1 cellular context compared by ENCODE assay signal in genomic region chr12:124992874-124993567, GRCh38.
A peak's percentile ranks its signal among the peaks of the same experiment; 100 is the strongest.
TF ChIP-seq lines count a peak whose summit lies in the region.

No MANE protein-coding gene starts in this region.

TF ChIP-seq in GM12878, 131 proteins besides CTCF, POLR2A, EP300 and RAD21 (continued from another document and continues in another):
- TF ChIP-seq MTA2 (IDR thresholded peaks at IDR 0.05; ENCODE audit: low read depth) (peak; percentile 22; the same call in 1 of the 2 replicates), CUX1 (IDR thresholded peaks at IDR 0.05; ENCODE audit: insufficient replicate concordance, low read depth, low read length) (peak; percentile 74), RELA (IDR thresholded peaks at IDR 0.05; ENCODE audit: borderline replicate concordance, partially characterized antibody) (no peak), TAF1 (IDR thresholded peaks at IDR 0.05; ENCODE audit: borderline replicate concordance, low read depth, low read length) (no peak), ZBED1 (IDR thresholded peaks at IDR 0.05; ENCODE audit: borderline replicate concordance) (no peak), MYB (IDR thresholded peaks at IDR 0.05; ENCODE audit: borderline replicate concordance, low read depth, low read length) (no peak), HSF1 (IDR thresholded peaks at IDR 0.05; ENCODE audit: low read depth, low read length) (no peak), PML (IDR thresholded peaks at IDR 0.05; ENCODE audit: low read length) (no peak), NFYA (IDR thresholded peaks at IDR 0.05; ENCODE audit: borderline replicate concordance, low read depth, low read length) (no peak), CEBPB (IDR thresholded peaks at IDR 0.05; ENCODE audit: borderline replicate concordance in 1 of 2, low read depth in 2 of 2, low read length in 2 of 2) (no peak), EED (IDR thresholded peaks at IDR 0.05; ENCODE audit: low read depth) (peak; percentile 42; the same call in 1 of the 2 replicates), RCOR1 (conservative IDR thresholded peaks at IDR 0.05; ENCODE audit: low read depth, low read length) (no peak), BRCA1 (IDR thresholded peaks at IDR 0.05; ENCODE audit: low read depth, low read length) (no peak), SUPT20H (IDR thresholded peaks at IDR 0.05; ENCODE audit: borderline replicate concordance, control insufficient read depth, low read depth, low read length) (no peak), EZH2 (IDR thresholded peaks at IDR 0.05; ENCODE audit: borderline replicate concordance, control insufficient read depth, low read depth, low read length) (no peak), BCL11A (IDR thresholded peaks at IDR 0.05; ENCODE audit: low read depth, low read length) (no peak), IRF5 (IDR thresholded peaks at IDR 0.05; ENCODE audit: borderline replicate concordance) (no peak), KAT2A (conservative IDR thresholded peaks at IDR 0.05; ENCODE audit: control insufficient read depth, low read depth, low read length) (no peak), IRF3 (IDR thresholded peaks at IDR 0.05) (no peak), RB1 (IDR thresholded peaks at IDR 0.05; ENCODE audit: borderline replicate concordance) (peak; percentile 76; the same call in 1 of the 2 replicates), BHLHE40 (IDR thresholded peaks at IDR 0.05; ENCODE audit: borderline replicate concordance in 1 of 2, low read depth in 2 of 2, low read length in 1 of 2) (no peak), GABPA (IDR thresholded peaks at IDR 0.05; ENCODE audit: low read depth) (0 out of 2 replicates have a peak, but pooled peaks have one; percentile 51), TCF3 (IDR thresholded peaks at IDR 0.05; ENCODE audit: borderline replicate concordance, insufficient read depth, low read depth, low read length) (no peak), WRNIP1 (IDR thresholded peaks at IDR 0.05; ENCODE audit: borderline replicate concordance, low read depth, low read length) (no peak), SMARCA5 (IDR thresholded peaks at IDR 0.05) (peak; percentile 16; the same call in 1 of the 2 replicates), HDAC6 (IDR thresholded peaks at IDR 0.05; ENCODE audit: unreplicated experiment) (no peak), PAX5 (IDR thresholded peaks at IDR 0.05; ENCODE audit: borderline replicate concordance, low read depth, low read length) (no peak), JUNB (IDR thresholded peaks at IDR 0.05) (no peak), YY1 (IDR thresholded peaks at IDR 0.05; ENCODE audit: low read depth, low read length) (peak; percentile 87), ZNF207 (IDR thresholded peaks at IDR 0.05; ENCODE audit: borderline replicate concordance) (0 out of 2 replicates have a peak, but pooled peaks have one; percentile 66), CREB1 (IDR thresholded peaks at IDR 0.05; ENCODE audit: low read depth) (no peak), TBL1XR1 (IDR thresholded peaks at IDR 0.05; ENCODE audit: low read depth, low read length) (no peak), SKIL (IDR thresholded peaks at IDR 0.05; ENCODE audit: low read depth, poor library complexity, severe bottlenecking) (peak; percentile 59), ASH2L (IDR thresholded peaks at IDR 0.05; ENCODE audit: borderline replicate concordance, low read depth) (no peak), TARDBP (IDR thresholded peaks at IDR 0.05; ENCODE audit: borderline replicate concordance) (no peak), E2F4 (IDR thresholded peaks at IDR 0.05; ENCODE audit: low read depth, low read length) (peak; percentile 73), ZNF274 (IDR thresholded peaks at IDR 0.05; ENCODE audit: insufficient read depth, insufficient read length) (no peak), IKZF1 (conservative IDR thresholded peaks at IDR 0.05) (no peak), HDAC2 (IDR thresholded peaks at IDR 0.05) (0 out of 2 replicates have a peak, but pooled peaks have one; percentile 35), GATAD2B (conservative IDR thresholded peaks at IDR 0.05; ENCODE audit: low read depth) (no peak), BMI1 (IDR thresholded peaks at IDR 0.05; ENCODE audit: borderline replicate concordance) (no peak), MLLT1 (IDR thresholded peaks at IDR 0.05) (peak; percentile 45; the same call in 1 of the 2 replicates), PKNOX1 (IDR thresholded peaks at IDR 0.05) (peak; percentile 61), ZSCAN29 (IDR thresholded peaks at IDR 0.05) (no peak), SPI1 (IDR thresholded peaks at IDR 0.05; ENCODE audit: borderline replicate concordance, insufficient read depth, low read depth, low read length) (no peak), ATF7 (IDR thresholded peaks at IDR 0.05; ENCODE audit: low read depth) (no peak), RAD51 (IDR thresholded peaks at IDR 0.05) (no peak), STAT1 (conservative IDR thresholded peaks at IDR 0.05) (no peak), IKZF2 (IDR thresholded peaks at IDR 0.05) (peak; percentile 9 to 22; a peak in 1 of 4 replicates), RFX5 (IDR thresholded peaks at IDR 0.05; ENCODE audit: low read depth, low read length) (no peak), NKRF (conservative IDR thresholded peaks at IDR 0.05) (no peak), SP1 (IDR thresholded peaks at IDR 0.05; ENCODE audit: low read depth, low read length) (peak; percentile 11), SMAD5 (IDR thresholded peaks at IDR 0.05; ENCODE audit: low read depth) (no peak)
